In the genomic region with DNA sequence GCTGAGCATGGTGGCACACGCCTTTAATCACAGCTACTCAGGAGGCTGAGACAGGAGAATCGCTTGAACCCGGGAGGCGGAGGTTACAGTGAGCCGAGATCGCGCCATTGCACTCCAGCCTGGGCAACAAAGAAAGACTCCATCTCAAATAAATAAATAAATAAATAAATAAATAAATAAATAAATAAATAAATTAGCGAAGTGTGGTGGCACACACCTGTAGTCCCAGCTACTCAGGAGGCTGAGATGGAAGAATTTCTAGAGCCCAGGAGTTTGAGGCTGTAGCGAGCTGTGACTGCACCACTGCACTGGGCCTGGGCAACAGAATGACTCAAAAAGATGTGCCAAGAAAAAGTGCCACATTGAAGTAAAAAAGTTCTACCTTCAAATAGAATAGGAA, we compare ENCODE assay signal across 15 cellular contexts. TPM values are rescaled to one million over a fixed set of nuclear protein-coding genes. Genes with fewer than 3 reads are reported as not detected.
"Had no signal": no experiment of that assay in that cellular context is flagged by ENCODE, and none has a peak within 500 bp of the region (broad histone marks: within the 10 kb centered on the region; RNA-seq: fewer than 3 reads in every experiment).

No MANE protein-coding gene starts in this region.

RNA-seq across cellular contexts. Expression of a gene that starts 57.0 kb away (rescaled TPM):
- total RNA-seq: natural killer cell treated with Interleukin-12 subunit alpha and Interleukin-12 subunit beta and Interleukin-15 and Interleukin-18, amount 100 ng/mL, for 72 hours; neural crest cell; omental fat pad; osteocyte; pancreas; posterior vena cava; pulmonary artery endothelial cell; right atrium auricular region; sciatic nerve; smooth muscle cell; suprapubic skin; transverse colon; upper lobe of left lung; ureter; vagina had no signal
- polyA plus RNA-seq: pancreas, smooth muscle cell had no signal
